ENCODE assay signal across 8 cellular contexts in genomic region chr9:27033815-27034403, GRCh38. TPM values are rescaled to one million over a fixed set of nuclear protein-coding genes. Genes with fewer than 3 reads are reported as not detected.
DNase-seq lines count a peak whose midpoint lies in the region; ATAC-seq and TF ChIP-seq lines count a peak whose summit lies in the region.

No MANE protein-coding gene starts in this region.

- intact Hi-C loops in psoas muscle (cut with DNase I) = loop anchor here in 1 of 2 donors (10.0 kb wide), 1 partner anchor 171 kb away; no protein-coding TSS in a partner anchor

- H3K36me3 ChIP-seq in OCI-LY3 (replicated peaks; ENCODE audit: low read depth, low read length) (no peaks in the 10 kb centered on the region), psoas muscle (ENCODE audit: insufficient read depth in 1 of 2, low read depth in 1 of 2) (peaks cover 0 to 4% of the 10 kb centered on the region in 2 donors)

- H3K79me2 ChIP-seq in OCI-LY3 (ENCODE audit: low read length) = no peaks in the 10 kb centered on the region

- ATAC-seq in GM19438 (IDR thresholded peaks at IDR 0.05; ENCODE audit: low read depth, unreplicated experiment) (peak; percentile 76), HG03460 (IDR thresholded peaks at IDR 0.05; ENCODE audit: unreplicated experiment) (peak; percentile 81), psoas muscle (peak; percentile 69 to 89 (median 80))

- H3K9ac ChIP-seq in OCI-LY3 (ENCODE audit: low read length) = no peak overlapping the region

- no peaks in the 10 kb centered on the region for H3K9me3 ChIP-seq in OCI-LY3 (ENCODE audit: insufficient read depth, low read length)
- no peaks in the 10 kb centered on the region for H3K9me3 ChIP-seq in psoas muscle

- no peak overlapping the region for H3K4me2 ChIP-seq in OCI-LY3 (ENCODE audit: low read length)

- no peak overlapping the region for H2AFZ ChIP-seq in OCI-LY3 (ENCODE audit: low read depth, low read length)

- DNase-seq in DMS53 treated with DMSO at 0.1 percent for 48 hours (lab: John Stamatoyannopoulos, UW; ENCODE audit: unreplicated experiment) (peak; percentile 38), glomerular visceral epithelial cell (ENCODE audit: extremely low spot score) (peak; percentile 63), psoas muscle (peak in 1 of 2 donors; percentile 25), GOT3 (lab: John Stamatoyannopoulos, UW) (no peak)
- peak; percentile 3 for DNase-seq in activated T-helper 9 cell treated with anti-CD3 and anti-CD28 coated beads, Interleukin-2, amount 50 U/mL, for 16 hours (ENCODE audit: low read depth)

- 4 to 8% (median 5%) methylated on average over 4 of the region's 4 CpGs for WGBS in psoas muscle, 3 donors

- TF ChIP-seq CTCF in OCI-LY3 (IDR thresholded peaks at IDR 0.05; ENCODE audit: low read depth, low read length) (peak; percentile 78), psoas muscle (IDR thresholded peaks at IDR 0.05) (peak; percentile 85)

- H3K27ac ChIP-seq in OCI-LY3 (ENCODE audit: low read length) (no peak overlapping the region), psoas muscle (no peak overlapping the region)

- H3K27me3 ChIP-seq in OCI-LY3 (ENCODE audit: low read depth, low read length) (no peaks in the 10 kb centered on the region), psoas muscle (ENCODE audit: insufficient read depth in 3 of 3, low read length in 2 of 3) (no peaks in the 10 kb centered on the region)

- H3K4me1 ChIP-seq in OCI-LY3 (ENCODE audit: low read length) = no peaks in the 10 kb centered on the region
- H3K4me1 ChIP-seq in psoas muscle = no peaks in the 10 kb centered on the region

- H3K4me3 ChIP-seq in OCI-LY3 (ENCODE audit: low read length) = no peak overlapping the region
- H3K4me3 ChIP-seq in psoas muscle = no peak overlapping the region

- H4K20me1 ChIP-seq in OCI-LY3 (ENCODE audit: insufficient read depth, low read length) = no peaks in the 10 kb centered on the region

RNA-seq across cellular contexts. Expression of gene LRRC19, which starts 28.4 kb away (rescaled TPM):
- not detected for total RNA-seq in psoas muscle
- polyA plus RNA-seq in psoas muscle = under 1 TPM in 1 of 3 donors, not detected in 2; 0.01 TPM
